25 cellular contexts compared by ENCODE assay signal in the genomic region with DNA sequence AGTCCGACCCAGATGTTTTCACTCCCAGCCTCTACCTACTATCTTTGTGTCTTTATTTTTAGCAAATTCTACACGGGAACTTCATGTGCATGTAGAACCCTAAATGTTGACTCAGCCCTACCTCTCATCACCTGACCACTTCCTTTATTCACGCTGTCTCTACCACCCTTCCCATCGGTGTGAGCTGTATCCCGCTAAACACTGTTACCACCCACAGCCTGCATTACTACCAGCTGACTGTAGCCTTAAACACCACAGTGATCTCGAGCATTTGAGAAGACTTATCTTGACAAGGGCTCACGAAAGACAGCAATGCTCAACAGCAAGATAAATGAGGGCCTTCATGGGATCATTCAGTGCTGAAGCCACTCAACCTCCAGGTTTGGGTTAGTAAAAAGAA. TPM values are rescaled to one million over a fixed set of nuclear protein-coding genes. Genes with fewer than 3 reads are reported as not detected.
"Had no signal": no experiment of that assay in that cellular context is flagged by ENCODE, and none has a peak within 500 bp of the region (broad histone marks: within the 10 kb centered on the region; RNA-seq: fewer than 3 reads in every experiment).

No MANE protein-coding gene starts in this region.

- H3K79me2 ChIP-seq: parathyroid adenoma had no signal

- H3K27ac ChIP-seq: coronary artery, esophagus squamous epithelium, gastrocnemius medialis, parathyroid adenoma, suprapubic skin, tibial nerve, VCaP had no signal

- H3K9ac ChIP-seq: parathyroid adenoma had no signal

- H3K4me3 ChIP-seq: coronary artery, esophagus squamous epithelium, gastrocnemius medialis, suprapubic skin, tibial nerve had no signal

- H3K27me3 Mint-ChIP-seq: activated CD4-positive, alpha-beta T cell treated with anti-CD3 and anti-CD28 coated beads, Interleukin-2, amount 10 ng/mL, durations not matched to agents 24 days and 14 days had no signal

- H3K27me3 ChIP-seq: gastrocnemius medialis, suprapubic skin, tibial nerve had no signal

- H3K4me1 ChIP-seq: esophagus squamous epithelium, gastrocnemius medialis, parathyroid adenoma, suprapubic skin, tibial nerve had no signal

- H3K27ac Mint-ChIP-seq: activated CD4-positive, alpha-beta T cell treated with anti-CD3 and anti-CD28 coated beads, Interleukin-2, amount 10 ng/mL, durations not matched to agents 24 days and 14 days; endodermal cell; nephron progenitor cell; stimulated activated naive CD8-positive, alpha-beta T cell treated with anti-CD3 and anti-CD28 coated beads, Interleukin-15, amount 100 ng/mL, for 72 hours had no signal

- H3K4me3 Mint-ChIP-seq: activated CD4-positive, alpha-beta T cell treated with anti-CD3 and anti-CD28 coated beads, Interleukin-2, amount 10 ng/mL, durations not matched to agents 24 days and 14 days; endodermal cell; nephron progenitor cell; stimulated activated naive CD8-positive, alpha-beta T cell treated with anti-CD3 and anti-CD28 coated beads, Interleukin-15, amount 100 ng/mL, for 72 hours had no signal

- ATAC-seq: activated CD4-positive, CD25-positive, alpha-beta regulatory T cell treated with anti-CD3 and anti-CD28 coated beads, Interleukin-2, amount 50 U/mL, for 24 hours; gastrocnemius medialis; left cardiac atrium; right cardiac atrium; stimulated activated naive CD8-positive, alpha-beta T cell treated with anti-CD3 and anti-CD28 coated beads, Interleukin-15, amount 100 ng/mL, for 72 hours had no signal

- DNase-seq: activated CD4-positive, alpha-beta T cell treated with anti-CD3 and anti-CD28 coated beads, Interleukin-2, amount 10 ng/mL, durations not matched to agents 24 days and 14 days; activated CD8-positive, alpha-beta memory T cell treated with anti-CD3 and anti-CD28 coated beads for 24 hours; activated naive CD4-positive, alpha-beta T cell treated with Interleukin-2 at 50 U/mL for 16 hours; activated T-cell treated with anti-CD3 and anti-CD28 coated beads, Interleukin-2, amount 50 U/mL, for 48 hours; cerebellar nuclear complex; endodermal cell; esophagus squamous epithelium; gastrocnemius medialis; head of caudate nucleus; islet precursor cell; left cardiac atrium; nephron progenitor cell; nucleus accumbens; right cardiac atrium; stimulated activated CD4-positive, alpha-beta T cell treated with anti-CD3 and anti-CD28 coated beads, Interleukin-12 subunit alpha, Interleukin-12 subunit beta, amount 100 ng/mL, for 4 hours; stimulated activated CD4-positive, alpha-beta T cell treated with anti-CD3 and anti-CD28 coated beads, Interleukin-4, amount 100 ng/mL, for 4 hours; stimulated activated naive CD8-positive, alpha-beta T cell treated with anti-CD3 and anti-CD28 coated beads, Interleukin-15, amount 100 ng/mL, for 72 hours had no signal

- H3K36me3 ChIP-seq: esophagus squamous epithelium, gastrocnemius medialis, suprapubic skin, tibial nerve had no signal

- H3K4me1 Mint-ChIP-seq: activated CD4-positive, alpha-beta T cell treated with anti-CD3 and anti-CD28 coated beads, Interleukin-2, amount 10 ng/mL, durations not matched to agents 24 days and 14 days; nephron progenitor cell; stimulated activated naive CD8-positive, alpha-beta T cell treated with anti-CD3 and anti-CD28 coated beads, Interleukin-15, amount 100 ng/mL, for 72 hours had no signal

RNA-seq across cellular contexts. Expression of gene NCR1, which starts 15.1 kb away (rescaled TPM):
- total RNA-seq: activated CD4-positive, alpha-beta T cell treated with anti-CD3 and anti-CD28 coated beads, Interleukin-2, amount 10 ng/mL, durations not matched to agents 24 days and 14 days; esophagus squamous epithelium; gastrocnemius medialis; left cardiac atrium; pulmonary artery endothelial cell; suprapubic skin had no signal
- polyA plus RNA-seq: right cardiac atrium had no signal

RNA-seq across cellular contexts. Expression of gene NLRP7, which starts 26.2 kb away (rescaled TPM):
- total RNA-seq: activated CD4-positive, alpha-beta T cell treated with anti-CD3 and anti-CD28 coated beads, Interleukin-2, amount 10 ng/mL, durations not matched to agents 24 days and 14 days; esophagus squamous epithelium; gastrocnemius medialis; left cardiac atrium; liver; pulmonary artery endothelial cell; right cardiac atrium; suprapubic skin; tibial nerve had no signal
- polyA plus RNA-seq: liver, right cardiac atrium had no signal

RNA-seq across cellular contexts. Expression of gene NLRP2, which starts 45.1 kb away (rescaled TPM):
- polyA plus RNA-seq: right cardiac atrium had no signal

RNA-seq across cellular contexts. Expression of gene FCAR, which starts 47.0 kb away (rescaled TPM):
- total RNA-seq: activated CD4-positive, alpha-beta T cell treated with anti-CD3 and anti-CD28 coated beads, Interleukin-2, amount 10 ng/mL, durations not matched to agents 24 days and 14 days; endodermal cell; pulmonary artery endothelial cell had no signal
